In the genomic region with DNA sequence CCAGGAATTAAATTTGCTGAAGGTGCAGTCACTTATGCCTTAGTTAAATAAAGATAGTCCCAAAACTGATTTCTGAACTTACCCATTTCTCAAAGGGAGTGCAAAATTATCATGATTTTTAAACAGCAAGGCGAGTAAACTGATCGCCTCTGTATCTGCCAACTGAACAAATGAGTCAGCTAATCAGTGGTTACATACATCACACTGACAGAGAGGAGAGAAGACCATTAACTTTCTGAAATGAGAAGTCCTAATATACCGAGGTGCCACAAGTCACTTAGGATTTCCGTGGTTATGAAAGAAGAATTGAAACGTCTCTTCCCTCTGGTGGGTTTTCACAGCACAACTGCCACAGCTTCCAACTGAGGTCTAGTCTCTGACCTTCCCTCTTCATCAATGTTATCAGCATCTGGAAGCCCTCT, we compare ENCODE assay signal across 15 cellular contexts.
DNase-seq lines count a peak whose midpoint lies in the region; ATAC-seq and TF ChIP-seq lines count a peak whose summit lies in the region.
"Had no signal": no experiment of that assay in that cellular context is flagged by ENCODE, and none has a peak within 500 bp of the region (broad histone marks: within the 10 kb centered on the region; RNA-seq: fewer than 3 reads in every experiment).

No MANE protein-coding gene starts in this region.

- no peaks in the 10 kb centered on the region for H3K27me3 ChIP-seq in CD8-positive, alpha-beta memory T cell (ENCODE audit: insufficient read depth, low read length, poor library complexity, severe bottlenecking)
- H3K27me3 ChIP-seq: adrenal gland had no signal

- no peaks in the 10 kb centered on the region for H3K36me3 ChIP-seq in CD8-positive, alpha-beta memory T cell (ENCODE audit: insufficient read depth, low read length)
- H3K36me3 ChIP-seq: adrenal gland had no signal

- peaks cover 0 to 3% (median 0%) of the 10 kb centered on the region in 5 donors for H3K9me3 Mint-ChIP-seq in CD8-positive, alpha-beta memory T cell
- H3K9me3 Mint-ChIP-seq in activated T-helper 17 cell treated with anti-CD3 and anti-CD28 coated beads, Interleukin-2, amount 50 U/mL, for 72 hours, result no peaks in the 10 kb centered on the region
- H3K9me3 Mint-ChIP-seq in HFFc6, result no peaks in the 10 kb centered on the region

- H3K4me1 ChIP-seq in CD8-positive, alpha-beta memory T cell (ENCODE audit: insufficient read depth, low read length), result no peaks in the 10 kb centered on the region
- H3K4me1 ChIP-seq: adrenal gland had no signal

- no peaks in the 10 kb centered on the region for H3K4me1 Mint-ChIP-seq in CD8-positive, alpha-beta memory T cell
- no peaks in the 10 kb centered on the region for H3K4me1 Mint-ChIP-seq in activated T-helper 17 cell treated with anti-CD3 and anti-CD28 coated beads, Interleukin-2, amount 50 U/mL, for 72 hours
- peaks cover 47% of the 10 kb centered on the region for H3K4me1 Mint-ChIP-seq in HFFc6 (ENCODE audit: low read depth)

- no peak overlapping the region for H3K4me3 Mint-ChIP-seq in CD8-positive, alpha-beta memory T cell
- no peak overlapping the region for H3K4me3 Mint-ChIP-seq in activated T-helper 17 cell treated with anti-CD3 and anti-CD28 coated beads, Interleukin-2, amount 50 U/mL, for 72 hours
- no peak overlapping the region for H3K4me3 Mint-ChIP-seq in HFFc6

- peak overlapping the region; percentile 49 for H3K27ac ChIP-seq in CD8-positive, alpha-beta memory T cell (ENCODE audit: low read depth, low read length)
- H3K27ac ChIP-seq: adrenal gland had no signal

- peak; percentile 94 for ATAC-seq in HG02610 (IDR thresholded peaks at IDR 0.05; ENCODE audit: unreplicated experiment)
- no peak for ATAC-seq in GM21786 (IDR thresholded peaks at IDR 0.05; ENCODE audit: unreplicated experiment)
- ATAC-seq in activated T-helper 17 cell treated with anti-CD3 and anti-CD28 coated beads, Interleukin-2, amount 50 U/mL, for 72 hours (replicated peaks), result no peak
- ATAC-seq in omental fat pad (ENCODE audit: low FRiP score), result no peak
- ATAC-seq: PC-3 had no signal

- DNase-seq in CD8-positive, alpha-beta memory T cell, result no peak
- DNase-seq in MV-4-11 (lab: John Stamatoyannopoulos, UW) (peak; percentile 98), astrocyte of the hippocampus (ENCODE audit: low read depth, low spot score) (peak; percentile 27), HFFc6 (no peak), omental fat pad (ENCODE audit: low spot score) (no peak)
- DNase-seq: adrenal gland; DMS79; effector memory CD4-positive, alpha-beta T cell; mesendoderm; NCI-H2107; PC-3; stimulated activated CD4-positive, alpha-beta T cell treated with anti-CD3 and anti-CD28 coated beads, Interleukin-2, amount 100 ng/mL, for 48 hours had no signal

- POLR2A ChIA-PET in CD8-positive, alpha-beta memory T cell (lab: Charles Lee), result no interaction called here

- H3K4me3 ChIP-seq in CD8-positive, alpha-beta memory T cell (ENCODE audit: low read length), result no peak overlapping the region
- H3K4me3 ChIP-seq: adrenal gland had no signal

- CTCF ChIA-PET in CD8-positive, alpha-beta memory T cell (lab: Charles Lee), result no interaction called here

- H3K9me3 ChIP-seq in CD8-positive, alpha-beta memory T cell (ENCODE audit: low read length), result no peaks in the 10 kb centered on the region
- H3K9me3 ChIP-seq: adrenal gland had no signal

- peaks cover 0 to 29% (median 7%) of the 10 kb centered on the region in 3 donors for H3K36me3 Mint-ChIP-seq in CD8-positive, alpha-beta memory T cell
- no peaks in the 10 kb centered on the region for H3K36me3 Mint-ChIP-seq in activated T-helper 17 cell treated with anti-CD3 and anti-CD28 coated beads, Interleukin-2, amount 50 U/mL, for 72 hours (ENCODE audit: low read depth)
- H3K36me3 Mint-ChIP-seq in HFFc6 (ENCODE audit: low read depth), result peaks cover under 1% of the 10 kb centered on the region; the same call in 1 of the 2 replicates

- TF ChIP-seq CTCF in HFFc6 (IDR thresholded peaks at IDR 0.05), result no peak
- TF ChIP-seq CTCF in omental fat pad (IDR thresholded peaks at IDR 0.05), result no peak

- H3K27me3 Mint-ChIP-seq in CD8-positive, alpha-beta memory T cell, result no peaks in the 10 kb centered on the region
- H3K27me3 Mint-ChIP-seq in activated T-helper 17 cell treated with anti-CD3 and anti-CD28 coated beads, Interleukin-2, amount 50 U/mL, for 72 hours, result no peaks in the 10 kb centered on the region
- peaks cover 2% of the 10 kb centered on the region; the same call in 1 of the 2 replicates for H3K27me3 Mint-ChIP-seq in HFFc6 (ENCODE audit: insufficient read depth)

- peak overlapping the region in 1 of 8 donors; percentile 44 for H3K27ac Mint-ChIP-seq in CD8-positive, alpha-beta memory T cell
- no peak overlapping the region for H3K27ac Mint-ChIP-seq in activated T-helper 17 cell treated with anti-CD3 and anti-CD28 coated beads, Interleukin-2, amount 50 U/mL, for 72 hours
- H3K27ac Mint-ChIP-seq in HFFc6, result no peak overlapping the region

Comparison
In these comparisons a context has a peak if more than half of its experiments do, and no peak if none do; other contexts are left out.
1. DNase-seq: peak in MV-4-11 (single experiment) and astrocyte of the hippocampus (single experiment); none in CD8-positive, alpha-beta memory T cell (0 of 5), HFFc6 (single experiment) and omental fat pad (single experiment).